In genomic region chr9:124940894-124941688, GRCh38 we compare ENCODE assay signal across 9 cellular contexts. TPM values are rescaled to one million over a fixed set of nuclear protein-coding genes. Genes with fewer than 3 reads are reported as not detected.
DNase-seq lines count a peak whose midpoint lies in the region; ATAC-seq, FAIRE-seq and TF ChIP-seq lines count a peak whose summit lies in the region.
"Had no signal": no experiment of that assay in that cellular context is flagged by ENCODE, and none has a peak within 500 bp of the region (broad histone marks: within the 10 kb centered on the region; RNA-seq: fewer than 3 reads in every experiment).

TSS of gene GOLGA1 (minus strand) at chr9:124941083. CDS start at chr9:124938711, 2,372 bp downstream.

- H3K9me1 ChIP-seq in keratinocyte (ENCODE audit: control insufficient read depth, extremely low read depth, insufficient read depth, low read length): no peaks in the 10 kb centered on the region

- H3K36me3 ChIP-seq in keratinocyte (ENCODE audit: control insufficient read depth in 2 of 2, extremely low read depth in 1 of 2, insufficient read depth in 2 of 2, low read length in 2 of 2): peaks cover 0 to 3% of the 10 kb centered on the region in 2 experiments

- no peaks in the 10 kb centered on the region for H4K20me1 ChIP-seq in keratinocyte (ENCODE audit: control insufficient read depth, extremely low read depth, insufficient read depth, low read length)

- peak within 1 kb of the TSS; percentile 96 for H3K4me2 ChIP-seq in keratinocyte (ENCODE audit: control insufficient read depth, extremely low read depth, insufficient read depth, low read depth, low read length)

- no peak for FAIRE-seq in keratinocyte (lab: Jason Lieb, UNC)
- FAIRE-seq: TTC549 had no signal

- H2AFZ ChIP-seq in keratinocyte (ENCODE audit: control insufficient read depth, low read length): peak within 1 kb of the TSS; percentile 97

- dilution Hi-C loops in keratinocyte (cut with MboI; ENCODE audit: extremely low pct_ligation_motif_present, low sequenced_read_pairs): no loop called here

- H3K27ac ChIP-seq in keratinocyte (ENCODE audit: control insufficient read depth, insufficient read depth, low read length): peak within 1 kb of the TSS; percentile 87

- H3K79me2 ChIP-seq in keratinocyte (ENCODE audit: control insufficient read depth, insufficient read depth, low read length): no peaks in the 10 kb centered on the region

- DNase-seq in AG20443 (ENCODE audit: low spot score) (peak; percentile 100), NCI-H446 treated with DMSO at 0.1 percent for 48 hours (lab: John Stamatoyannopoulos, UW) (peak; percentile 73), cerebellar nuclear complex (lab: John Stamatoyannopoulos, UW) (peak; percentile 43 to 79), keratinocyte (ENCODE audit: low read depth, low spot score) (peak; percentile 64)
- peak; percentile 89 for DNase-seq in activated CD4-positive, alpha-beta T cell treated with anti-CD3 and anti-CD28 coated beads for 1 hour
- DNase-seq in stimulated activated CD4-positive, alpha-beta T cell treated with anti-CD3 and anti-CD28 coated beads, Interleukin-12 subunit alpha, Interleukin-12 subunit beta, amount 100 ng/mL, for 48 hours (ENCODE audit: low read depth in 2 of 3, low spot score in 1 of 3): peak; percentile 81 to 92 (median 84)

- H3K4me1 ChIP-seq in keratinocyte (ENCODE audit: control insufficient read depth, extremely low read depth, insufficient read depth, low read length): peaks cover 4% of the 10 kb centered on the region

- no peaks in the 10 kb centered on the region for H3K27me3 ChIP-seq in keratinocyte (ENCODE audit: control insufficient read depth, extremely low read depth, insufficient read depth, low read length)

- no peaks in the 10 kb centered on the region for H3K9me3 ChIP-seq in keratinocyte (ENCODE audit: control insufficient read depth, low read depth, low read length)

- peak within 1 kb of the TSS; percentile 91 for H3K9ac ChIP-seq in keratinocyte (ENCODE audit: control insufficient read depth, extremely low read depth, insufficient read depth, low read length)

- TF ChIP-seq CTCF in keratinocyte (optimal IDR thresholded peaks at IDR 0.05 in 1 of 3, IDR thresholded peaks at IDR 0.05 in 1 of 3, conservative IDR thresholded peaks at IDR 0.05 in 1 of 3; ENCODE audit: extremely low read depth in 1 of 3, insufficient read depth in 2 of 3, low read length in 3 of 3): no peak

- ATAC-seq in GM19043 (IDR thresholded peaks at IDR 0.05; ENCODE audit: low read depth, unreplicated experiment) (peak; percentile 70), HG03354 (IDR thresholded peaks at IDR 0.05; ENCODE audit: poor library complexity, severe bottlenecking, unreplicated experiment) (peak; percentile 76)

- peak within 1 kb of the TSS; percentile 84 to 97 (median 94) for H3K4me3 ChIP-seq in keratinocyte (ENCODE audit: control insufficient read depth in 2 of 3, extremely low read depth in 1 of 3, insufficient read depth in 2 of 3, low read depth in 1 of 3, low read length in 3 of 3)

RNA-seq across cellular contexts. Expression of gene GOLGA1, which starts in this region (rescaled TPM):
- 7.4 to 8.5 TPM (median 7.6 TPM) in 3 replicates for polyA plus RNA-seq in keratinocyte
- 34.6 TPM for polyA plus RNA-seq in keratinocyte (2011; ENCODE audit: low read depth)
- 6.5 and 6.9 TPM in 2 replicates for polyA plus RNA-seq in keratinocyte (2011; cell fraction: cytosol; rRNA removed)
- 17.4 and 18.7 TPM in 2 replicates for polyA plus RNA-seq in keratinocyte (2011; cell fraction: nucleus; rRNA removed)
- polyA plus RNA-seq in keratinocyte (2012; ENCODE audit: low replicate concordance): 5.1 and 6.3 TPM in 2 replicates
- polyA minus RNA-seq in keratinocyte: 8.6 to 12.5 TPM (median 11.3 TPM) in 3 replicates
- 7.9 TPM for polyA minus RNA-seq in keratinocyte (2011; cell fraction: cytosol; rRNA and poly(A)+ RNA removed)
- 6.2 and 8.5 TPM in 2 replicates for polyA minus RNA-seq in keratinocyte (2011; cell fraction: nucleus; rRNA and poly(A)+ RNA removed)

Comparison
In these comparisons a context has a peak if more than half of its experiments do, and no peak if none do; other contexts are left out.
1. Peak in every context shown above with its lines: DNase-seq, ATAC-seq, H3K4me3 ChIP-seq and H3K27ac ChIP-seq.